Comparison of ENCODE assay signal across 15 cellular contexts in the genomic region with DNA sequence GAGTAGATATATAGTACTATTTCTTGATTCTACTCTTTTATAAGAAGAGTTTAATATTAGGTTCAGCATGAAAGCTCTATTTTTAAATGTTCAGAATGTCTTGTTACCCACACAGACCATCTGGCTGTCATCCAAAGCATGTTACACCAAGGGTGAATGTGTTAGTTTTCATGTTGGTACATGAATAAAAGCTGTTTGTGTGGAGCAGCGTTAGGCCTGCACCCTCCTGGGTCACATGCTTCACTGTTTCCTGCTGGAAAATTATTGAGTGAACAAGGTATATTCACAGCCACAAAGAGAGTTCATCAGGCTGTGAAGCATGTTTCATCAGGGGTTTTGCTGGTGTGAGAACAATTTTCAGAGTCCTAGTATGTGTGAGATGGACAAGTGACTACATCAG.
"Had no signal": no experiment of that assay in that cellular context is flagged by ENCODE, and none has a peak within 500 bp of the region (broad histone marks: within the 10 kb centered on the region; RNA-seq: fewer than 3 reads in every experiment).

No MANE protein-coding gene starts in this region.

- ATAC-seq: gastrocnemius medialis; naive thymus-derived CD4-positive, alpha-beta T cell had no signal

- H3K36me3 ChIP-seq: gastrocnemius medialis, tibial nerve had no signal

- H3K4me3 ChIP-seq: gastrocnemius medialis, tibial nerve had no signal

- H3K27ac Mint-ChIP-seq: activated naive CD4-positive, alpha-beta T cell treated with anti-CD3 and anti-CD28 coated beads, Interleukin-2, amount 10 ng/mL, durations not matched to agents 7 days and 5 days; naive thymus-derived CD4-positive, alpha-beta T cell had no signal

- H3K27me3 Mint-ChIP-seq: activated naive CD4-positive, alpha-beta T cell treated with anti-CD3 and anti-CD28 coated beads, Interleukin-2, amount 10 ng/mL, durations not matched to agents 7 days and 5 days; naive thymus-derived CD4-positive, alpha-beta T cell had no signal

- H3K4me1 Mint-ChIP-seq: activated naive CD4-positive, alpha-beta T cell treated with anti-CD3 and anti-CD28 coated beads, Interleukin-2, amount 10 ng/mL, durations not matched to agents 7 days and 5 days; naive thymus-derived CD4-positive, alpha-beta T cell had no signal

- H3K36me3 Mint-ChIP-seq: activated naive CD4-positive, alpha-beta T cell treated with anti-CD3 and anti-CD28 coated beads, Interleukin-2, amount 10 ng/mL, durations not matched to agents 7 days and 5 days; naive thymus-derived CD4-positive, alpha-beta T cell had no signal

- H3K9me3 ChIP-seq: gastrocnemius medialis had no signal

- FAIRE-seq: astrocyte had no signal

- H3K27ac ChIP-seq: gastrocnemius medialis, tibial nerve had no signal

- DNase-seq: activated CD4-positive, alpha-beta T cell treated with anti-CD3 and anti-CD28 coated beads for 1 hour; activated CD4-positive, alpha-beta T cell treated with anti-CD3 and anti-CD28 coated beads, Interleukin-2, amount 50 U/mL, for 48 hours; activated naive CD4-positive, alpha-beta T cell treated with anti-CD3 and anti-CD28 coated beads, Interleukin-2, amount 10 ng/mL, durations not matched to agents 7 days and 5 days; caudate nucleus; cortex of kidney; effector CD8-positive, alpha-beta T cell; gastrocnemius medialis; islet precursor cell; naive thymus-derived CD4-positive, alpha-beta T cell; posterior cingulate gyrus; stimulated activated CD4-positive, alpha-beta T cell treated with anti-CD3 and anti-CD28 coated beads, Interleukin-15, amount 100 ng/mL, for 24 hours; stimulated activated CD4-positive, alpha-beta T cell treated with anti-CD3 and anti-CD28 coated beads, Interleukin-4, amount 100 ng/mL, for 1 hour; stimulated activated naive CD4-positive, alpha-beta T cell had no signal

- H3K27me3 ChIP-seq: gastrocnemius medialis, tibial nerve had no signal

- H3K4me3 Mint-ChIP-seq: activated naive CD4-positive, alpha-beta T cell treated with anti-CD3 and anti-CD28 coated beads, Interleukin-2, amount 10 ng/mL, durations not matched to agents 7 days and 5 days; naive thymus-derived CD4-positive, alpha-beta T cell had no signal

- H3K4me1 ChIP-seq: gastrocnemius medialis, tibial nerve had no signal
